In the genomic region with DNA sequence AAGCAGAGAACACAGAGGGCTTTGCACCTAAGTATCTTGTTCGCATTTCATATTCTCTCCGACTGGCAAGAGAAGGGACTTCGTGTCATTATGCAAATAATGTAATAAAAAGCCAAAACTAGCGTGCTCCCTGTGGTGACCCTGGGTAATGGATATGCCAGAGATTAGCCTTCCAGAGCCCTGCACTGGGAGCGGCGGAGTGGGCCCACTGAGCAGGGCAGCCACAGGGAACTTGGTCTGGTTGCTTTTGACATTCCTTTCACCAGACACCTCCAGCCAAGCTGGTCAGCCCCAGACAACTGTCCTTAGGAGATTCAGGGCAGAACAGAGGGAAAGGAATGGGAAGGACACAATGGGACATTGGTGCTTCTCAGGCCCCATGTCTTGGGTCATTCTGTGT, we compare ENCODE assay signal across 20 cellular contexts. TPM values are rescaled to one million over a fixed set of nuclear protein-coding genes. Genes with fewer than 3 reads are reported as not detected.
DNase-seq lines count a peak whose midpoint lies in the region; ATAC-seq and TF ChIP-seq lines count a peak whose summit lies in the region.
"Had no signal": no experiment of that assay in that cellular context is flagged by ENCODE, and none has a peak within 500 bp of the region (broad histone marks: within the 10 kb centered on the region; RNA-seq: fewer than 3 reads in every experiment).

No MANE protein-coding gene starts in this region.

- peaks cover 42% of the 10 kb centered on the region for H3K4me1 ChIP-seq in CD4-positive, CD25-positive, alpha-beta regulatory T cell (ENCODE audit: control insufficient read depth, insufficient read depth, low read length, poor library complexity, severe bottlenecking)
- H3K4me1 ChIP-seq: SJSA1 had no signal

- CTCF ChIA-PET in HEK293T (lab: Yijun Ruan, JAX), result interaction anchor here (0.9 kb wide), 1 partner anchor 100 kb away, joined by 4 read pairs; no protein-coding TSS in a partner anchor

- H3K36me3 Mint-ChIP-seq in CD4-positive, CD25-positive, alpha-beta regulatory T cell, result peaks cover 12% of the 10 kb centered on the region
- peaks cover 3 to 17% (median 11%) of the 10 kb centered on the region in 3 donors for H3K36me3 Mint-ChIP-seq in immature natural killer cell
- H3K36me3 Mint-ChIP-seq in stimulated activated effector memory CD8-positive, alpha-beta T cell treated with anti-CD3 and anti-CD28 coated beads, Interleukin-12 subunit alpha, Interleukin-12 subunit beta, amount 100 ng/mL, for 72 hours, result peaks cover 41% of the 10 kb centered on the region
- H3K36me3 Mint-ChIP-seq in activated CD4-positive, alpha-beta T cell treated with anti-CD3 and anti-CD28 coated beads, Interleukin-2, amount 10 ng/mL, durations not matched to agents 24 days and 14 days (ENCODE audit: low read depth), result peaks cover 26% of the 10 kb centered on the region

- peaks cover 40 to 88% (median 63%) of the 10 kb centered on the region in 4 donors for H3K4me1 Mint-ChIP-seq in CD4-positive, CD25-positive, alpha-beta regulatory T cell
- peaks cover 94 to 96% of the 10 kb centered on the region in 2 donors for H3K4me1 Mint-ChIP-seq in immature natural killer cell
- peaks cover 88% of the 10 kb centered on the region for H3K4me1 Mint-ChIP-seq in stimulated activated effector memory CD8-positive, alpha-beta T cell treated with anti-CD3 and anti-CD28 coated beads, Interleukin-12 subunit alpha, Interleukin-12 subunit beta, amount 100 ng/mL, for 72 hours
- peaks cover 48% of the 10 kb centered on the region for H3K4me1 Mint-ChIP-seq in activated CD4-positive, alpha-beta T cell treated with anti-CD3 and anti-CD28 coated beads, Interleukin-2, amount 10 ng/mL, durations not matched to agents 24 days and 14 days

- no peak overlapping the region for H3K4me3 ChIP-seq in CD4-positive, CD25-positive, alpha-beta regulatory T cell (ENCODE audit: low read depth, low read length)
- H3K4me3 ChIP-seq: GM23338, Peyer's patch, SJSA1 had no signal

- peaks cover 33% of the 10 kb centered on the region for H3K36me3 ChIP-seq in CD4-positive, CD25-positive, alpha-beta regulatory T cell (ENCODE audit: control insufficient read depth, insufficient read depth, low read length)
- H3K36me3 ChIP-seq: Peyer's patch, SJSA1 had no signal

- DNase-seq in CD4-positive, CD25-positive, alpha-beta regulatory T cell, result no peak
- DNase-seq in HEK293T (ENCODE audit: extremely low spot score) (peak; percentile 66), immature natural killer cell (no peak), HPDE6-E6E7 (ENCODE audit: extremely low spot score) (no peak)
- DNase-seq in stimulated activated effector memory CD8-positive, alpha-beta T cell treated with anti-CD3 and anti-CD28 coated beads, Interleukin-12 subunit alpha, Interleukin-12 subunit beta, amount 100 ng/mL, for 72 hours (ENCODE audit: low spot score in 2 of 2), result no peak
- no peak for DNase-seq in activated CD4-positive, alpha-beta T cell treated with anti-CD3 and anti-CD28 coated beads, Interleukin-2, amount 10 ng/mL, durations not matched to agents 24 days and 14 days
- DNase-seq: Calu3, GF-D8, HCEC 1CT, KG1, MV-4-11, NCI-H1417, NCI-H187 treated with DMSO at 0.1 percent for 48 hours, NCI-H345, Peyer's patch had no signal

- ATAC-seq in CD4-positive, CD25-positive, alpha-beta regulatory T cell (ENCODE audit: low read depth in 2 of 2), result no peak
- no peak for ATAC-seq in stimulated activated effector memory CD8-positive, alpha-beta T cell treated with anti-CD3 and anti-CD28 coated beads, Interleukin-12 subunit alpha, Interleukin-12 subunit beta, amount 100 ng/mL, for 72 hours
- ATAC-seq in GM21619 (IDR thresholded peaks at IDR 0.05; ENCODE audit: unreplicated experiment), result no peak
- ATAC-seq: GM23338, HepG2 had no signal

- intact Hi-C loops in activated CD4-positive, alpha-beta T cell treated with anti-CD3 and anti-CD28 coated beads, Interleukin-2, amount 10 ng/mL, durations not matched to agents 24 days and 14 days (cut with micrococcal nuclease), result no loop called here

- H3K9me3 ChIP-seq in CD4-positive, CD25-positive, alpha-beta regulatory T cell (ENCODE audit: control insufficient read depth in 2 of 2, low read length in 2 of 2), result no peaks in the 10 kb centered on the region
- H3K9me3 ChIP-seq: Peyer's patch, SJSA1 had no signal

- no peak overlapping the region for H3K27ac ChIP-seq in CD4-positive, CD25-positive, alpha-beta regulatory T cell (ENCODE audit: insufficient read depth, low read length, poor library complexity, severe bottlenecking)
- H3K27ac ChIP-seq: C4-2B, Peyer's patch, SJSA1 had no signal

- H3K27me3 ChIP-seq in CD4-positive, CD25-positive, alpha-beta regulatory T cell (ENCODE audit: control insufficient read depth, insufficient read depth, low read length), result no peaks in the 10 kb centered on the region
- H3K27me3 ChIP-seq: Peyer's patch, SJSA1 had no signal

- no peaks in the 10 kb centered on the region for H3K27me3 Mint-ChIP-seq in CD4-positive, CD25-positive, alpha-beta regulatory T cell
- H3K27me3 Mint-ChIP-seq in immature natural killer cell (ENCODE audit: low read depth in 3 of 3), result peaks cover 2 to 9% (median 3%) of the 10 kb centered on the region in 3 donors
- no peaks in the 10 kb centered on the region for H3K27me3 Mint-ChIP-seq in activated CD4-positive, alpha-beta T cell treated with anti-CD3 and anti-CD28 coated beads, Interleukin-2, amount 10 ng/mL, durations not matched to agents 24 days and 14 days

- no peaks in the 10 kb centered on the region for H3K9me3 Mint-ChIP-seq in CD4-positive, CD25-positive, alpha-beta regulatory T cell
- no peaks in the 10 kb centered on the region for H3K9me3 Mint-ChIP-seq in immature natural killer cell
- no peaks in the 10 kb centered on the region for H3K9me3 Mint-ChIP-seq in stimulated activated effector memory CD8-positive, alpha-beta T cell treated with anti-CD3 and anti-CD28 coated beads, Interleukin-12 subunit alpha, Interleukin-12 subunit beta, amount 100 ng/mL, for 72 hours
- H3K9me3 Mint-ChIP-seq in activated CD4-positive, alpha-beta T cell treated with anti-CD3 and anti-CD28 coated beads, Interleukin-2, amount 10 ng/mL, durations not matched to agents 24 days and 14 days, result no peaks in the 10 kb centered on the region
- H3K9me3 Mint-ChIP-seq: GM23338 had no signal

- H3K27ac Mint-ChIP-seq in CD4-positive, CD25-positive, alpha-beta regulatory T cell, result peak overlapping the region; percentile 29 to 69 (median 65)
- H3K27ac Mint-ChIP-seq in immature natural killer cell, result peak overlapping the region; percentile 13 to 98 (median 92)
- peak overlapping the region; percentile 10 for H3K27ac Mint-ChIP-seq in stimulated activated effector memory CD8-positive, alpha-beta T cell treated with anti-CD3 and anti-CD28 coated beads, Interleukin-12 subunit alpha, Interleukin-12 subunit beta, amount 100 ng/mL, for 72 hours
- no peak overlapping the region for H3K27ac Mint-ChIP-seq in activated CD4-positive, alpha-beta T cell treated with anti-CD3 and anti-CD28 coated beads, Interleukin-2, amount 10 ng/mL, durations not matched to agents 24 days and 14 days
- H3K27ac Mint-ChIP-seq: GM23338 had no signal

- POLR2A ChIA-PET in HEK293T (lab: Yijun Ruan, JAX), result no interaction called here

- no peak overlapping the region for H3K4me3 Mint-ChIP-seq in CD4-positive, CD25-positive, alpha-beta regulatory T cell
- H3K4me3 Mint-ChIP-seq in immature natural killer cell, result peak overlapping the region in 2 of 5 donors; percentile 13 to 83
- no peak overlapping the region for H3K4me3 Mint-ChIP-seq in stimulated activated effector memory CD8-positive, alpha-beta T cell treated with anti-CD3 and anti-CD28 coated beads, Interleukin-12 subunit alpha, Interleukin-12 subunit beta, amount 100 ng/mL, for 72 hours
- H3K4me3 Mint-ChIP-seq in activated CD4-positive, alpha-beta T cell treated with anti-CD3 and anti-CD28 coated beads, Interleukin-2, amount 10 ng/mL, durations not matched to agents 24 days and 14 days, result no peak overlapping the region
- H3K4me3 Mint-ChIP-seq: GM23338 had no signal

TF ChIP-seq in HEK293T, 16 proteins besides CTCF, POLR2A, EP300 and RAD21:
- TF ChIP-seq TARDBP (IDR thresholded peaks at IDR 0.05), result no peak
- no peak for TF ChIP-seq ARNT (IDR thresholded peaks at IDR 0.05)
- TF ChIP-seq BHLHE40 (IDR thresholded peaks at IDR 0.05; ENCODE audit: borderline replicate concordance), result no peak

RNA-seq across cellular contexts. Expression of a gene that starts 56.1 kb away (rescaled TPM):
- total RNA-seq in CD4-positive, CD25-positive, alpha-beta regulatory T cell, result 119 TPM
- 10 to 100 TPM; 58.0 to 72.6 (median 65.5) TPM for polyA plus RNA-seq in CD4-positive, CD25-positive, alpha-beta regulatory T cell
- 100 to 1,000 TPM in 1 of 3 donors, 10 to 100 TPM in 2; 52.2 to 113 (median 61.1) TPM for polyA plus RNA-seq in immature natural killer cell
- total RNA-seq in activated CD4-positive, alpha-beta T cell treated with anti-CD3 and anti-CD28 coated beads, Interleukin-2, amount 10 ng/mL, durations not matched to agents 24 days and 14 days, result 35.3 and 36.5 TPM in 2 replicates
- total RNA-seq: HepG2 had no signal
- polyA plus RNA-seq: HepG2 had no signal
